In the genomic region with DNA sequence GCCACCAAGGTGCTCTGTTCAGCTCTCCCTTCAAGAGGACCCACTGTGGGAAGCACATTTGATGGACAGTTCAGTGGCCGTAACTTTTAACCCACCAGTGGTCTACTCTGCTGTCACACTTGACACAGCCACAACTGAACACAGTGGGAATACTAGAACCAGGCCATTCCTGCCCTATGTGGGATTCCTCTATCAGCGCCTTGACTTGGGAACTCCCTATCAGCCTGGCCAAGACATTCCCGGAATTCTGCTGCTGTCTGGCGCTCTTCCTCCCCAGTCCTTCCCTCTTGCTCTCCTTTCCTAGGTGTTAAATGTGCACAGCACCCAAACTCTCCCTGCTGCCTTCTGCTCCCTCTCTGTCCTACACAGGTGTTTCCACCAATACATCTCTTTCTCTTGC, we compare ENCODE assay signal across 13 cellular contexts.
"Had no signal": no experiment of that assay in that cellular context is flagged by ENCODE, and none has a peak within 500 bp of the region (broad histone marks: within the 10 kb centered on the region; RNA-seq: fewer than 3 reads in every experiment).

No MANE protein-coding gene starts in this region.

- H2AFZ ChIP-seq: hepatocyte had no signal

- H3K9me3 ChIP-seq: psoas muscle, tibial artery, vagina had no signal

- H3K4me2 ChIP-seq: hepatocyte had no signal

- H3K36me3 ChIP-seq: tibial artery, vagina had no signal

- H3K4me3 ChIP-seq: hepatocyte, psoas muscle, tibial artery, vagina had no signal

- H3K4me1 ChIP-seq: psoas muscle had no signal

- H3K27me3 ChIP-seq: hepatocyte, tibial artery, vagina had no signal

- H3K27ac ChIP-seq: epithelial cell of prostate, hepatocyte, psoas muscle, tibial artery, vagina had no signal

- DNase-seq: activated CD4-positive, alpha-beta T cell treated with anti-CD3 and anti-CD28 coated beads, Interleukin-2, amount 10 ng/mL, durations not matched to agents 7 days and 5 days; activated naive CD4-positive, alpha-beta T cell treated with Interleukin-2 at 50 U/mL for 16 hours; aorta; dermis blood vessel endothelial cell; effector memory CD8-positive, alpha-beta T cell; kidney; psoas muscle; T-helper 9 cell had no signal

- ATAC-seq: effector memory CD8-positive, alpha-beta T cell; psoas muscle; stimulated activated effector memory CD8-positive, alpha-beta T cell treated with anti-CD3 and anti-CD28 coated beads, Interleukin-12 subunit alpha, Interleukin-12 subunit beta, amount 100 ng/mL, for 72 hours had no signal
